Comparison of ENCODE assay signal across 32 cellular contexts in genomic region chr6:145260491-145260890, GRCh38.
"Had no signal": no experiment of that assay in that cellular context is flagged by ENCODE, and none has a peak within 500 bp of the region (broad histone marks: within the 10 kb centered on the region; RNA-seq: fewer than 3 reads in every experiment).

No MANE protein-coding gene starts in this region.

- H3K4me3 ChIP-seq: adrenal gland, ascending aorta, body of pancreas, breast epithelium, cardiac muscle cell had no signal

- H3K27me3 ChIP-seq: adrenal gland, ascending aorta, body of pancreas, brain microvascular endothelial cell, breast epithelium, cardiac muscle cell had no signal

- DNase-seq: activated effector memory CD4-positive, alpha-beta T cell treated with anti-CD3 and anti-CD28 coated beads, Interleukin-2, amount 50 U/mL, for 16 hours; activated effector memory CD4-positive, alpha-beta T cell treated with Interleukin-2 at 50 U/mL for 16 hours; activated gamma-delta T cell; activated gamma-delta T cell treated with Interleukin-2 at 50 U/mL for 16 hours; activated naive CD4-positive, alpha-beta T cell; activated naive CD4-positive, alpha-beta T cell treated with anti-CD3 and anti-CD28 coated beads for 36 hours; activated naive CD4-positive, alpha-beta T cell treated with anti-CD3 and anti-CD28 coated beads, Interleukin-2, amount 10 ng/mL, durations not matched to agents 7 days and 5 days; activated naive CD4-positive, alpha-beta T cell treated with anti-CD3 and anti-CD28 coated beads, Interleukin-2, amount 50 U/mL, for 16 hours; activated naive CD4-positive, alpha-beta T cell treated with Interleukin-2 at 50 U/mL for 16 hours; activated naive CD8-positive, alpha-beta T cell treated with anti-CD3 and anti-CD28 coated beads for 36 hours; activated naive CD8-positive, alpha-beta T cell treated with anti-CD3 and anti-CD28 coated beads, Interleukin-2, amount 10 ng/mL, durations not matched to agents 7 days and 5 days; activated naive CD8-positive, alpha-beta T cell treated with anti-CD3 and anti-CD28 coated beads, Interleukin-2, amount 50 U/mL, for 24 hours; activated T-cell treated with anti-CD3 and anti-CD28 coated beads, Interleukin-2, amount 50 U/mL, for 1 hour; activated T-cell treated with anti-CD3 and anti-CD28 coated beads, Interleukin-2, amount 50 U/mL, for 24 hours; activated T-cell treated with anti-CD3 and anti-CD28 coated beads, Interleukin-2, amount 50 U/mL, for 4 hours; activated T-cell treated with anti-CD3 and anti-CD28 coated beads, Interleukin-2, amount 50 U/mL, for 48 hours; activated T-cell treated with anti-CD3 and anti-CD28 coated beads, Interleukin-2, amount 50 U/mL, for 72 hours; adrenal gland; amniotic stem cell; amygdala; anterior cingulate cortex; aorta; body of pancreas; brain microvascular endothelial cell; caudate nucleus; central memory CD4-positive, alpha-beta T cell; cerebellar nuclear complex had no signal

- H3K9me3 ChIP-seq: adrenal gland, ascending aorta, body of pancreas had no signal

- H3K4me1 ChIP-seq: adrenal gland, ascending aorta, body of pancreas, breast epithelium had no signal

- ATAC-seq: activated naive CD4-positive, alpha-beta T cell treated with anti-CD3 and anti-CD28 coated beads, Interleukin-2, amount 50 U/mL, for 72 hours; activated naive CD8-positive, alpha-beta T cell treated with anti-CD3 and anti-CD28 coated beads, Interleukin-2, amount 50 U/mL, for 24 hours; activated T-cell treated with anti-CD3 and anti-CD28 coated beads, Interleukin-2, amount 50 U/mL, for 4 hours; activated T-cell treated with anti-CD3 and anti-CD28 coated beads, Interleukin-2, amount 50 U/mL, for 72 hours; activated T-helper 17 cell treated with anti-CD3 and anti-CD28 coated beads, Interleukin-2, amount 50 U/mL, for 72 hours; body of pancreas had no signal

- H3K36me3 ChIP-seq: adrenal gland, ascending aorta, brain microvascular endothelial cell, breast epithelium, cardiac muscle cell had no signal

- H3K27ac ChIP-seq: adrenal gland, ascending aorta, brain microvascular endothelial cell, breast epithelium, cardiac muscle cell had no signal
